15 cellular contexts compared by ENCODE assay signal in genomic region chr6:154814063-154814462, GRCh38.
DNase-seq lines count a peak whose midpoint lies in the region; ATAC-seq, FAIRE-seq and TF ChIP-seq lines count a peak whose summit lies in the region.
"Had no signal": no experiment of that assay in that cellular context is flagged by ENCODE, and none has a peak within 500 bp of the region (broad histone marks: within the 10 kb centered on the region; RNA-seq: fewer than 3 reads in every experiment).

No MANE protein-coding gene starts in this region.

- DNase-seq in GM12891 (ENCODE audit: insufficient read length, low spot score): no peak
- DNase-seq in activated CD4-positive, alpha-beta T cell treated with anti-CD3 and anti-CD28 coated beads, Interleukin-2, amount 50 U/mL, for 4 hours: no peak
- DNase-seq in C1 segment of cervical spinal cord (lab: John Stamatoyannopoulos, UW): no peak
- no peak for DNase-seq in NCI-H1417 (lab: John Stamatoyannopoulos, UW)
- DNase-seq in SW480 (ENCODE audit: low spot score): no peak
- DNase-seq: activated CD8-positive, alpha-beta memory T cell treated with anti-CD3 and anti-CD28 coated beads, Interleukin-2, amount 50 U/mL, for 4 hours; amygdala; GDM1; MV-4-11; NCI-H774; spleen; T-helper 17 cell had no signal

- TF ChIP-seq POLR2A in GM12891 (IDR thresholded peaks at IDR 0.05; ENCODE audit: low read depth, low read length): no peak

- peak; percentile 93 for FAIRE-seq in GM12891 (lab: Jason Lieb, UNC)

- ATAC-seq in GM19455 (IDR thresholded peaks at IDR 0.05; ENCODE audit: unreplicated experiment) (peak; percentile 91), HG02938 (IDR thresholded peaks at IDR 0.05; ENCODE audit: unreplicated experiment) (peak; percentile 96), HG03571 (IDR thresholded peaks at IDR 0.05; ENCODE audit: unreplicated experiment) (peak; percentile 89)
- ATAC-seq: T-helper 17 cell had no signal

TF ChIP-seq in GM12891, 5 proteins besides CTCF, POLR2A, EP300 and RAD21:
- TF ChIP-seq POLR2AphosphoS5 (IDR thresholded peaks at IDR 0.05; ENCODE audit: low read depth, low read length) (no peak), TAF1 (IDR thresholded peaks at IDR 0.05; ENCODE audit: low read depth, low read length) (peak; percentile 34; the same call in 1 of the 2 replicates), PAX5 (IDR thresholded peaks at IDR 0.05; ENCODE audit: insufficient read depth, low read length, severe bottlenecking) (peak; percentile 16), POU2F2 (IDR thresholded peaks at IDR 0.05; ENCODE audit: low read depth, low read length) (no peak), SPI1 (IDR thresholded peaks at IDR 0.05; ENCODE audit: low read depth, low read length) (no peak)
